In genomic region chr10:26714385-26714784, GRCh38 we compare ENCODE assay signal across 18 cellular contexts.
"Had no signal": no experiment of that assay in that cellular context is flagged by ENCODE, and none has a peak within 500 bp of the region (broad histone marks: within the 10 kb centered on the region; RNA-seq: fewer than 3 reads in every experiment).

No MANE protein-coding gene starts in this region.

- H3K27ac Mint-ChIP-seq: neural progenitor cell; stimulated activated naive B cell treated with anti-CD40 and anti-IgM and Interleukin-4, amounts not matched to agents 10 μg/mL and 1 μg/mL and 100 μg/mL, for 72 hours; T-cell; T-helper 2 cell treated with Interferon-gamma antibody and Interleukin-4, amounts not matched to agents 5 μg/mL and 100 μg/mL, for 36 hours had no signal

- H3K4me1 Mint-ChIP-seq: naive thymus-derived CD8-positive, alpha-beta T cell; neural progenitor cell; stimulated activated naive B cell treated with anti-CD40 and anti-IgM and Interleukin-4, amounts not matched to agents 10 μg/mL and 1 μg/mL and 100 μg/mL, for 72 hours had no signal

- H3K4me3 Mint-ChIP-seq: naive thymus-derived CD8-positive, alpha-beta T cell; neural progenitor cell; stimulated activated naive B cell treated with anti-CD40 and anti-IgM and Interleukin-4, amounts not matched to agents 10 μg/mL and 1 μg/mL and 100 μg/mL, for 72 hours; T-cell; T-helper 2 cell treated with Interferon-gamma antibody and Interleukin-4, amounts not matched to agents 5 μg/mL and 100 μg/mL, for 36 hours had no signal

- DNase-seq: activated CD4-positive, alpha-beta T cell treated with anti-CD3 and anti-CD28 coated beads for 1 hour; activated gamma-delta T cell; activated T-cell treated with anti-CD3 and anti-CD28 coated beads for 4 hours; central memory CD4-positive, alpha-beta T cell; islet precursor cell; lower lobe of right lung; mesendoderm; naive thymus-derived CD8-positive, alpha-beta T cell; stimulated activated CD4-positive, alpha-beta T cell treated with anti-CD3 and anti-CD28 coated beads, Interleukin-15, amount 100 ng/mL, for 24 hours; stimulated activated naive B cell treated with anti-CD40 and anti-IgM and Interleukin-4, amounts not matched to agents 10 μg/mL and 1 μg/mL and 100 μg/mL, for 72 hours; T-cell; trophoblast cell had no signal

- ATAC-seq: activated naive CD4-positive, alpha-beta T cell treated with anti-CD3 and anti-CD28 coated beads, Interleukin-2, amount 50 U/mL, for 72 hours; gastroesophageal sphincter; lower lobe of right lung; naive thymus-derived CD8-positive, alpha-beta T cell; sciatic nerve; stimulated activated naive B cell treated with anti-CD40 and anti-IgM and Interleukin-4, amounts not matched to agents 10 μg/mL and 1 μg/mL and 100 μg/mL, for 72 hours; T-cell had no signal

- H3K27ac ChIP-seq: gastroesophageal sphincter, lower lobe of right lung, neural progenitor cell, vagina had no signal

- H3K27me3 Mint-ChIP-seq: naive thymus-derived CD8-positive, alpha-beta T cell; stimulated activated naive B cell treated with anti-CD40 and anti-IgM and Interleukin-4, amounts not matched to agents 10 μg/mL and 1 μg/mL and 100 μg/mL, for 72 hours; T-cell had no signal

- H3K9me3 Mint-ChIP-seq: activated naive CD4-positive, alpha-beta T cell treated with anti-CD3 and anti-CD28 coated beads, Interleukin-2, amount 50 U/mL, for 72 hours; naive thymus-derived CD8-positive, alpha-beta T cell; neural progenitor cell; stimulated activated naive B cell treated with anti-CD40 and anti-IgM and Interleukin-4, amounts not matched to agents 10 μg/mL and 1 μg/mL and 100 μg/mL, for 72 hours; T-cell; T-helper 2 cell treated with Interferon-gamma antibody and Interleukin-4, amounts not matched to agents 5 μg/mL and 100 μg/mL, for 36 hours had no signal
